Comparison of ENCODE assay signal across 8 cellular contexts in the genomic region with DNA sequence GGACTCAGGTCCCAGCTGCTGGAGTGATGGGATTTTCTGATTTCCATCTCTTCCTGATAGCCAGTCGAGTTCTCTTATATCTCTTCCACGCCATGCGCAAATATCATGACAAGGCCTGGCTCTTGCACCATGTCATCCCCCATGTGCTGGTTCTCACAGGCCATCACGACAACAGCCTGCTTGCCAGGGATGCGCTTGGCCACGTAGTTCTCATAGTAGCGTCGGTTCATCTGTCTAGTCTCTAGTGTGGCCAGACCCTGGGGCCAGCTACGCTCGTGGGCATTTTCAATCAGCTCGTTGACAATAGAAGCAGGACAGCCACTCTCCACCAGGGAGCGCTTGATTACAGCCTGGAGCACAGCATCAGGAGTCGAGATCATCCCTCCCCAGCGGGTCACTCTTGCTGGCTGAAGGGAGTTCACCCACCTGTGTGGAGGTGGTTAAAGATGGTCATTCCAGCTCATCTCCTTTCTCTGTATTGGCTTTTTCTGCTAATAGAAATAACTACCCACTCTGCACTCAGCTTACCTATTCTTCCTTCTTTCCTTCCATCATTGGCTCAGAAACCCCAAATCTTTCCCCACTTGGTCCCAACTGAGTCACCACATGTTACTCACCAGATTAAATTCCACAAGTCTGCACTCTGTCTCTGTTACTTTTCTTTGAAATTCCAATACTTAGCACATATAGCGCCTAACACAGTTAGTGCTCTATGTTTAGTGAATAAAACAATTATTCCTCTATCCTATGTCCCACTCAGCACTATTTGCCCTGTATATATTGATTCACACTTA. TPM values are rescaled to one million over a fixed set of nuclear protein-coding genes. Genes with fewer than 3 reads are reported as not detected.
A peak's percentile ranks its signal among the peaks of the same experiment; 100 is the strongest.
DNase-seq lines count a peak whose midpoint lies in the region; ATAC-seq and TF ChIP-seq lines count a peak whose summit lies in the region.

No MANE protein-coding gene starts in this region.

- POLR2A ChIA-PET in activated B cell treated with CpG ODN at 0.5 μM for 24 hours (lab: Charles Lee) = interaction anchor here (0.6 to 9.1 kb wide), 7 partner anchors 15 to 277 kb away, joined by 3 to 111 read pairs (median 5); partner anchors contain the start of genes COQ10A, RNF41 and SMARCC2

- peaks cover 39% of the 10 kb centered on the region for H3K4me1 Mint-ChIP-seq in activated B cell treated with CpG ODN at 0.5 μM for 24 hours
- peaks cover 4% of the 10 kb centered on the region for H3K4me1 Mint-ChIP-seq in neural crest cell

- H3K36me3 Mint-ChIP-seq in activated B cell treated with CpG ODN at 0.5 μM for 24 hours (ENCODE audit: low read depth) = peaks cover 65% of the 10 kb centered on the region
- peaks cover 20% of the 10 kb centered on the region for H3K36me3 Mint-ChIP-seq in neural crest cell (ENCODE audit: low read depth)

- CTCF ChIA-PET in activated B cell treated with CpG ODN at 0.5 μM for 24 hours (lab: Charles Lee) = interaction anchor here (0.6 to 4.8 kb wide), 10 partner anchors 12 to 468 kb away, joined by 3 to 52 read pairs (median 8); partner anchors contain the start of genes ANKRD52, RNF41, SMARCC2 and STAT2

- no peak for TF ChIP-seq CTCF in activated B cell treated with CpG ODN at 0.5 μM for 24 hours (IDR thresholded peaks at IDR 0.05)
- peak; percentile 77 for TF ChIP-seq CTCF in epithelial cell of proximal tubule (conservative IDR thresholded peaks at IDR 0.05; ENCODE audit: low read depth, low read length)
- peak; percentile 64 for TF ChIP-seq CTCF in neural crest cell (conservative IDR thresholded peaks at IDR 0.05)

- peak; percentile 47 for ATAC-seq in activated B cell treated with CpG ODN at 0.5 μM for 24 hours (ENCODE audit: low read depth)

- DNase-seq in Daoy (ENCODE audit: low read depth) = peak; percentile 56
- DNase-seq in HuH-7.5 (ENCODE audit: low spot score) = peak; percentile 66
- DNase-seq in activated B cell treated with CpG ODN at 0.5 μM for 24 hours = no peak
- DNase-seq in epithelial cell of proximal tubule (ENCODE audit: low read depth) = no peak
- DNase-seq in neural crest cell (ENCODE audit: low read depth, low spot score) = peak; percentile 52
- DNase-seq in SKM-1 (lab: John Stamatoyannopoulos, UW; ENCODE audit: unreplicated experiment) = no peak
- DNase-seq in COLO829 (ENCODE audit: low spot score) = no peak
- DNase-seq in NCI-H1694 (lab: John Stamatoyannopoulos, UW) = no peak

- H3K27ac Mint-ChIP-seq in activated B cell treated with CpG ODN at 0.5 μM for 24 hours (peak overlapping the region; percentile 80), neural crest cell (ENCODE audit: unreplicated experiment) (no peak overlapping the region)

- no peak overlapping the region for H3K4me3 Mint-ChIP-seq in activated B cell treated with CpG ODN at 0.5 μM for 24 hours
- H3K4me3 Mint-ChIP-seq in neural crest cell = no peak overlapping the region

- H3K4me3 ChIP-seq in epithelial cell of proximal tubule (ENCODE audit: low read depth, low read length) = no peak overlapping the region

- H3K27me3 Mint-ChIP-seq in activated B cell treated with CpG ODN at 0.5 μM for 24 hours (no peaks in the 10 kb centered on the region), neural crest cell (ENCODE audit: low read depth) (no peaks in the 10 kb centered on the region)

- H3K9me3 Mint-ChIP-seq in activated B cell treated with CpG ODN at 0.5 μM for 24 hours (no peaks in the 10 kb centered on the region), neural crest cell (no peaks in the 10 kb centered on the region)

- intact Hi-C loops in activated B cell treated with CpG ODN at 0.5 μM for 24 hours (cut with micrococcal nuclease) = loop anchor here (1.0 kb wide), 3 partner anchors 18 to 258 kb away; partner anchors contain the start of genes ANKRD52 and NABP2

RNA-seq across cellular contexts. Expression of gene RNF41, which starts 15.2 kb away (rescaled TPM):
- 48.1 and 52.3 TPM in 2 replicates for total RNA-seq in Daoy (2014; rRNA removed; shearing (Covaris generic))
- total RNA-seq in activated B cell treated with CpG ODN at 0.5 μM for 24 hours = 75.8 and 86.0 TPM in 2 replicates
- 25.1 and 48.4 TPM in 2 replicates for total RNA-seq in epithelial cell of proximal tubule
- total RNA-seq in neural crest cell = 48.3 and 48.6 TPM in 2 replicates

RNA-seq across cellular contexts. Expression of gene SMARCC2, which starts 17.3 kb away (rescaled TPM):
- 25.6 and 26.1 TPM in 2 replicates for total RNA-seq in Daoy (2014; rRNA removed; shearing (Covaris generic))
- total RNA-seq in activated B cell treated with CpG ODN at 0.5 μM for 24 hours = 109 and 136 TPM in 2 replicates
- 34.9 and 43.9 TPM in 2 replicates for total RNA-seq in epithelial cell of proximal tubule
- total RNA-seq in neural crest cell = 164 and 172 TPM in 2 replicates

RNA-seq across cellular contexts. Expression of gene NABP2, which starts 17.6 kb away (rescaled TPM):
- 77.9 and 78.2 TPM in 2 replicates for total RNA-seq in Daoy (2014; rRNA removed; shearing (Covaris generic))
- 27.7 and 31.4 TPM in 2 replicates for total RNA-seq in activated B cell treated with CpG ODN at 0.5 μM for 24 hours
- 22.7 and 60.8 TPM in 2 replicates for total RNA-seq in epithelial cell of proximal tubule
- 71.8 and 75.7 TPM in 2 replicates for total RNA-seq in neural crest cell

RNA-seq across cellular contexts. Expression of gene SLC39A5, which starts 23.3 kb away (rescaled TPM):
- 0.11 TPM in 1 of 2 replicates, not detected in the other for total RNA-seq in Daoy (2014; rRNA removed; shearing (Covaris generic))
- 0.37 and 1.00 TPM in 2 replicates for total RNA-seq in activated B cell treated with CpG ODN at 0.5 μM for 24 hours
- total RNA-seq in epithelial cell of proximal tubule = not detected in 2 replicates
- 0.65 and 1.0 TPM in 2 replicates for total RNA-seq in neural crest cell

RNA-seq across cellular contexts. Expression of gene MYL6, which starts 48.4 kb away (rescaled TPM):
- 2,203 and 2,674 TPM in 2 replicates for total RNA-seq in Daoy (2014; rRNA removed; shearing (Covaris generic))
- total RNA-seq in activated B cell treated with CpG ODN at 0.5 μM for 24 hours = 921 and 1,059 TPM in 2 replicates
- total RNA-seq in epithelial cell of proximal tubule = 3,822 and 3,955 TPM in 2 replicates
- total RNA-seq in neural crest cell = 924 TPM in 2 replicates

Comparison
In these comparisons a context has a peak if more than half of its experiments do, and no peak if none do; other contexts are left out.
1. DNase-seq: peak in Daoy (single experiment), HuH-7.5 (single experiment) and neural crest cell (single experiment); none in activated B cell treated with CpG ODN at 0.5 μM for 24 hours (single experiment), epithelial cell of proximal tubule (single experiment), SKM-1 (single experiment), COLO829 (single experiment) and NCI-H1694 (single experiment).